ENCODE assay signal across 9 cellular contexts in the genomic region with DNA sequence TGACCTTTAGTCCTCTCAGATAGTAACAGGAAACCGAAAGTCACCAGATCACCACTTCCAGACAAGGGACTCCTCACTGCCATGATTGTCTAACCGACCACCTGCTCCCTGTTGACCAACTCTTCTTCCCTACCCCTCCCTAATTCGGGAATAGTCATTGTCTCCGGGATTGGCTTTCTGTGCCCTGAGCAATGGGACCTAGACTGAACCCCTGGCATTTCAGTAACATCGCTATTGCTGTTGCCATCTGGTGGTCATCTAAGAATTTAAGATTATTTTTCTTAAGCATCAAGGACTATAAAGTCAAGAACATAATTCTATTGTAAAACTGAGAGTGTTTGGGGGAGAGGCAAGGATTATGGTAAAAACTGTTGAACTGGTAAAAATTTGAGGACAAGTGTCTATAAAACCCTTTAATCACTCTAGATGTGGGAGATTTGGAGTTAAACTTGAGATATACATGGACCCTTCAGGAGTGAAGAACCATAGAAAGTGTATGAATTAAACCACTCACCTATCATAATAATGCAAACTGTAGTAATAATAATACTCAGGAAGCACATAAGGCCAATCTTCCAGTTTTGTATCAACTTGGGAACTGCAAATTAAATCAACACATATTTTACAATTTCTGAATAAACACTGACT. TPM values are rescaled to one million over a fixed set of nuclear protein-coding genes. Genes with fewer than 3 reads are reported as not detected.
DNase-seq lines count a peak whose midpoint lies in the region; ATAC-seq and TF ChIP-seq lines count a peak whose summit lies in the region.
"Had no signal": no experiment of that assay in that cellular context is flagged by ENCODE, and none has a peak within 500 bp of the region (broad histone marks: within the 10 kb centered on the region; RNA-seq: fewer than 3 reads in every experiment).

No MANE protein-coding gene starts in this region.

- DNase-seq in BE2C (no peak), GM19240 (ENCODE audit: insufficient read length, low spot score) (peak; percentile 4), RPMI8226 (peak; percentile 17), coronary artery (ENCODE audit: low spot score) (no peak), right lobe of liver (no peak), thyroid gland (no peak)

- H3K27ac ChIP-seq in coronary artery (no peak overlapping the region), right lobe of liver (no peak overlapping the region), thyroid gland (no peak overlapping the region)

- 3% methylated on average over 5 of the region's 5 CpGs for WGBS in right lobe of liver (ENCODE audit: insufficient coverage, low coverage, low lambda C conversion rate, missing lambda C conversion rate)
- 16 to 20% methylated on average over 5 of the region's 5 CpGs for WGBS in thyroid gland, 2 donors

- TF ChIP-seq CTCF in BE2C (IDR thresholded peaks at IDR 0.05; ENCODE audit: low read depth, low read length) (peak; percentile 49), coronary artery (IDR thresholded peaks at IDR 0.05) (no peak), right lobe of liver (IDR thresholded peaks at IDR 0.05) (peak; percentile 54 to 68 (median 60)), thyroid gland (IDR thresholded peaks at IDR 0.05) (peak in 5 of 6 experiments; percentile 20 to 54 (median 42))

- no peak overlapping the region for H3K4me3 ChIP-seq in BE2C (ENCODE audit: low read depth, low read length)
- H3K4me3 ChIP-seq in coronary artery: peak overlapping the region; percentile 38
- H3K4me3 ChIP-seq in right lobe of liver: peak overlapping the region; percentile 11 to 47 (median 15)
- no peak overlapping the region for H3K4me3 ChIP-seq in thyroid gland (replicated peaks in 1 of 3)
- H3K4me3 ChIP-seq: skin epidermis had no signal

- no peaks in the 10 kb centered on the region for H3K4me1 ChIP-seq in BE2C
- peaks cover 0 to 3% (median 0%) of the 10 kb centered on the region in 4 donors for H3K4me1 ChIP-seq in right lobe of liver
- H3K4me1 ChIP-seq in thyroid gland: no peaks in the 10 kb centered on the region

- TF ChIP-seq POLR2A in right lobe of liver (IDR thresholded peaks at IDR 0.05) (no peak), thyroid gland (IDR thresholded peaks at IDR 0.05) (no peak)

- ATAC-seq in right lobe of liver: peak; percentile 88 to 94 (median 90)
- ATAC-seq in HG03159 (IDR thresholded peaks at IDR 0.05; ENCODE audit: unreplicated experiment): no peak
- ATAC-seq in HG02763 (IDR thresholded peaks at IDR 0.05; ENCODE audit: unreplicated experiment): no peak

- no peaks in the 10 kb centered on the region for H3K36me3 ChIP-seq in BE2C
- H3K36me3 ChIP-seq in right lobe of liver: no peaks in the 10 kb centered on the region
- H3K36me3 ChIP-seq in thyroid gland: no peaks in the 10 kb centered on the region

- H3K27me3 ChIP-seq in BE2C (peaks cover 5% of the 10 kb centered on the region; the same call in 1 of the 2 replicates), right lobe of liver (no peaks in the 10 kb centered on the region), thyroid gland (no peaks in the 10 kb centered on the region)

- intact Hi-C loops in right lobe of liver (cut with DNase I) (no loop called here), thyroid gland (cut with DNase I) (loop anchor here (5.0 kb wide), 1 partner anchor 174 kb away; no protein-coding TSS in a partner anchor)

- H3K9me3 ChIP-seq in BE2C (no peaks in the 10 kb centered on the region), right lobe of liver (no peaks in the 10 kb centered on the region), thyroid gland (no peaks in the 10 kb centered on the region)

RNA-seq across cellular contexts. Expression of a gene that starts 6.3 kb away (rescaled TPM):
- not detected for polyA plus RNA-seq in BE2C (2012; ENCODE audit: insufficient read depth, insufficient read length, low read depth)
- total RNA-seq in right lobe of liver (not detected), thyroid gland (not detected)

RNA-seq across cellular contexts. Expression of a gene that starts 44.6 kb away (rescaled TPM):
- not detected for polyA plus RNA-seq in BE2C (2012; ENCODE audit: insufficient read depth, insufficient read length, low read depth)
- not detected for total RNA-seq in right lobe of liver
- not detected for total RNA-seq in thyroid gland

RNA-seq across cellular contexts. Expression of a gene that starts 45.3 kb away (rescaled TPM):
- not detected for polyA plus RNA-seq in BE2C (2012; ENCODE audit: insufficient read depth, insufficient read length, low read depth)
- 1 to 10 TPM in 2 of 6 experiments, under 1 TPM in 4; 0.22 to 2.9 (median 0.99) TPM for total RNA-seq in right lobe of liver
- total RNA-seq in thyroid gland: under 1 TPM in 1 of 4 donors, not detected in 3; 0.22 TPM

RNA-seq across cellular contexts. Expression of a gene that starts 56.7 kb away (rescaled TPM):
- not detected for polyA plus RNA-seq in BE2C (2012; ENCODE audit: insufficient read depth, insufficient read length, low read depth)
- total RNA-seq in right lobe of liver (10 to 100 TPM in 1 of 6 experiments, 1 to 10 TPM in 5; 1.4 to 11.1 (median 4.9) TPM), thyroid gland (10 to 100 TPM in 3 of 4 donors, 1 to 10 TPM in 1; 7.3 to 25.2 (median 16.7) TPM)

Comparison
In these comparisons a context has a peak if more than half of its experiments do, and no peak if none do; other contexts are left out.
1. DNase-seq: peak in GM19240 (single experiment) and RPMI8226 (single experiment); none in BE2C (single experiment), coronary artery (single experiment), right lobe of liver (0 of 3) and thyroid gland (0 of 2).
2. H3K4me3 ChIP-seq: peak in coronary artery (single experiment) and right lobe of liver (3 of 3); none in BE2C (single experiment) and thyroid gland (0 of 3).
3. ATAC-seq: peak in right lobe of liver (4 of 4); none in HG03159 (single experiment) and HG02763 (single experiment).